ENCODE assay signal across 14 cellular contexts in genomic region chr2:60468390-60469085, GRCh38.
DNase-seq lines count a peak whose midpoint lies in the region; ATAC-seq and TF ChIP-seq lines count a peak whose summit lies in the region.
"Had no signal": no experiment of that assay in that cellular context is flagged by ENCODE, and none has a peak within 500 bp of the region (broad histone marks: within the 10 kb centered on the region; RNA-seq: fewer than 3 reads in every experiment).

No MANE protein-coding gene starts in this region.

- no peaks in the 10 kb centered on the region for H3K27me3 ChIP-seq in SU-DHL-6 (ENCODE audit: low read length)
- H3K27me3 ChIP-seq: Peyer's patch had no signal

- H3K27ac ChIP-seq in SU-DHL-6 (ENCODE audit: low read depth, low read length): peak overlapping the region; percentile 17
- H3K27ac ChIP-seq: Peyer's patch had no signal

- DNase-seq in AG20443 (ENCODE audit: low spot score): peak; percentile 30
- DNase-seq in foreskin fibroblast: peak; percentile 8 to 68
- no peak for DNase-seq in head of caudate nucleus
- no peak for DNase-seq in natural killer cell treated with Interleukin-12 subunit alpha and Interleukin-12 subunit beta and Interleukin-15 and Interleukin-18, amount 100 ng/mL, for 72 hours (ENCODE audit: low spot score)
- no peak for DNase-seq in NCI-H82 (lab: John Stamatoyannopoulos, UW)
- DNase-seq in activated CD4-positive, alpha-beta T cell treated with anti-CD3 and anti-CD28 coated beads for 48 hours: no peak
- DNase-seq: CD8-positive, alpha-beta memory T cell; cerebellar nuclear complex; foreskin melanocyte; NCI-H1930; Peyer's patch; stimulated activated CD4-positive, alpha-beta T cell treated with anti-CD3 and anti-CD28 coated beads, Interleukin-4, amount 100 ng/mL, for 1 hour had no signal

- no peak overlapping the region for H2AFZ ChIP-seq in SU-DHL-6 (ENCODE audit: low read depth, low read length, severe bottlenecking)

- H3K9me3 Mint-ChIP-seq in natural killer cell treated with Interleukin-12 subunit alpha and Interleukin-12 subunit beta and Interleukin-15 and Interleukin-18, amount 100 ng/mL, for 72 hours: no peaks in the 10 kb centered on the region
- H3K9me3 Mint-ChIP-seq: CD8-positive, alpha-beta memory T cell had no signal

- peaks cover 4 to 5% of the 10 kb centered on the region in 2 donors for H3K4me1 Mint-ChIP-seq in natural killer cell treated with Interleukin-12 subunit alpha and Interleukin-12 subunit beta and Interleukin-15 and Interleukin-18, amount 100 ng/mL, for 72 hours (ENCODE audit: low read depth in 2 of 2)
- H3K4me1 Mint-ChIP-seq: CD8-positive, alpha-beta memory T cell had no signal

- H4K20me1 ChIP-seq in SU-DHL-6 (ENCODE audit: low read depth, low read length): peaks cover 4% of the 10 kb centered on the region; the same call in 1 of the 2 replicates

- H3K36me3 ChIP-seq in SU-DHL-6 (ENCODE audit: low read length): peaks cover 35% of the 10 kb centered on the region
- H3K36me3 ChIP-seq: Peyer's patch had no signal

- H3K9me3 ChIP-seq in SU-DHL-6 (ENCODE audit: insufficient read depth, low read length): no peaks in the 10 kb centered on the region
- H3K9me3 ChIP-seq: Peyer's patch had no signal

- H3F3A ChIP-seq in SU-DHL-6 (ENCODE audit: insufficient read depth): peaks cover 45% of the 10 kb centered on the region

- H3K9ac ChIP-seq in SU-DHL-6 (ENCODE audit: low read length): no peak overlapping the region

- H3K27me3 Mint-ChIP-seq in natural killer cell treated with Interleukin-12 subunit alpha and Interleukin-12 subunit beta and Interleukin-15 and Interleukin-18, amount 100 ng/mL, for 72 hours: peaks cover 0 to 7% of the 10 kb centered on the region in 2 donors
- H3K27me3 Mint-ChIP-seq: CD8-positive, alpha-beta memory T cell had no signal

- no peaks in the 10 kb centered on the region for H3K36me3 Mint-ChIP-seq in natural killer cell treated with Interleukin-12 subunit alpha and Interleukin-12 subunit beta and Interleukin-15 and Interleukin-18, amount 100 ng/mL, for 72 hours
- H3K36me3 Mint-ChIP-seq: CD8-positive, alpha-beta memory T cell had no signal

- TF ChIP-seq CTCF in SU-DHL-6 (IDR thresholded peaks at IDR 0.05; ENCODE audit: insufficient read depth, low read length, poor library complexity, severe bottlenecking) (no peak), foreskin fibroblast (IDR thresholded peaks at IDR 0.05; ENCODE audit: low read depth, low read length) (no peak)

- H3K79me2 ChIP-seq in SU-DHL-6 (ENCODE audit: insufficient read depth, low read length): peaks cover 87% of the 10 kb centered on the region

- no peak overlapping the region for H3K4me2 ChIP-seq in SU-DHL-6 (ENCODE audit: low read depth, low read length, poor library complexity, severe bottlenecking)

- no peaks in the 10 kb centered on the region for H3K9me2 ChIP-seq in SU-DHL-6 (replicated peaks; ENCODE audit: insufficient read depth, low read length)

- H3K4me3 Mint-ChIP-seq in natural killer cell treated with Interleukin-12 subunit alpha and Interleukin-12 subunit beta and Interleukin-15 and Interleukin-18, amount 100 ng/mL, for 72 hours: no peak overlapping the region
- H3K4me3 Mint-ChIP-seq: CD8-positive, alpha-beta memory T cell had no signal

- H3K4me3 ChIP-seq in SU-DHL-6 (ENCODE audit: insufficient read depth, low read length, poor library complexity, severe bottlenecking) (no peak overlapping the region), foreskin fibroblast (ENCODE audit: low read depth in 1 of 2, low read length in 2 of 2) (no peak overlapping the region)
- H3K4me3 ChIP-seq: Peyer's patch had no signal

- H3K27ac Mint-ChIP-seq in natural killer cell treated with Interleukin-12 subunit alpha and Interleukin-12 subunit beta and Interleukin-15 and Interleukin-18, amount 100 ng/mL, for 72 hours: no peak overlapping the region
- H3K27ac Mint-ChIP-seq: CD8-positive, alpha-beta memory T cell had no signal

- intact Hi-C loops in head of caudate nucleus (cut with DNase I): no loop called here

- ATAC-seq in HG02870 (IDR thresholded peaks at IDR 0.05; ENCODE audit: unreplicated experiment): peak; percentile 48
- ATAC-seq in natural killer cell treated with Interleukin-12 subunit alpha and Interleukin-12 subunit beta and Interleukin-15 and Interleukin-18, amount 100 ng/mL, for 72 hours: no peak

Comparison
In these comparisons a context has a peak if more than half of its experiments do, and no peak if none do; other contexts are left out.
1. DNase-seq: peak in AG20443 (single experiment) and foreskin fibroblast (2 of 2); none in head of caudate nucleus (0 of 42), natural killer cell treated with Interleukin-12 subunit alpha and Interleukin-12 subunit beta and Interleukin-15 and Interleukin-18, amount 100 ng/mL, for 72 hours (single experiment), NCI-H82 (single experiment) and activated CD4-positive, alpha-beta T cell treated with anti-CD3 and anti-CD28 coated beads for 48 hours (single experiment).